In the genomic region with DNA sequence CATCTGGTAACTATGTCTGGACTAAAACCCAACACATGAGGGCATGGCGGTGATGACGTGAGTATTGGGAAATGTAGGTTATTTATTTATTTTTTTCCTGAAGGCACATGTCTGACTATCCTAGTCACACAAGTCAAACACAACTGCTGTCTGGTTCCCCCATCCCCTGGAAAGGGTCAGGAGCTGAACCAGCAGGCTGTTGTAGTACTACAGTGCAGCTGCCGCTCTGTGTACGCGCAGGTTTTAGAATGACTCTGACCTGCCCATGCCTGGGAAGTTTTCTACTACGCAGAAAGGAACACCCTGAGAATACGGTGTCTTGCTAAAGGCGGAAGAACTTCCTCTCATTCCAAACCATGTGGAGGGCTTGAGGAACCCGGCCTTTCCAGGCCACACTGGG, we compare ENCODE assay signal across 8 cellular contexts. TPM values are rescaled to one million over a fixed set of nuclear protein-coding genes. Genes with fewer than 3 reads are reported as not detected.
A peak's percentile ranks its signal among the peaks of the same experiment; 100 is the strongest.
DNase-seq lines count a peak whose midpoint lies in the region; ATAC-seq and TF ChIP-seq lines count a peak whose summit lies in the region.

No MANE protein-coding gene starts in this region.

- intact Hi-C loops in naive thymus-derived CD4-positive, alpha-beta T cell (cut with micrococcal nuclease): loop anchor here (1.0 to 10.0 kb wide), 12 partner anchors 53 to 1568 kb away; a partner anchor contains a TSS
- intact Hi-C loops in thyroid gland (cut with DNase I): loop anchor here (5.0 kb wide), 1 partner anchor 518 kb away; no protein-coding TSS in a partner anchor

- H3K4me3 ChIP-seq in AG04450 (ENCODE audit: low read depth, low read length) (peak overlapping the region; percentile 78), epithelial cell of proximal tubule (ENCODE audit: low read depth, low read length) (peak overlapping the region; percentile 69), thyroid gland (replicated peaks in 1 of 3) (peak overlapping the region; percentile 7 to 74 (median 69))
- H3K4me3 ChIP-seq in naive thymus-derived CD4-positive, alpha-beta T cell (ENCODE audit: low read length): peak overlapping the region; percentile 73

- TF ChIP-seq CTCF in AG04450 (IDR thresholded peaks at IDR 0.05; ENCODE audit: low read depth, low read length) (no peak), epithelial cell of proximal tubule (conservative IDR thresholded peaks at IDR 0.05; ENCODE audit: low read depth, low read length) (no peak), thyroid gland (IDR thresholded peaks at IDR 0.05) (no peak)

- H3K4me1 Mint-ChIP-seq in naive thymus-derived CD4-positive, alpha-beta T cell: peaks cover 26 to 59% (median 53%) of the 10 kb centered on the region in 7 donors

- CTCF ChIA-PET in AG04450 (lab: Charles Lee): no interaction called here
- CTCF ChIA-PET in naive thymus-derived CD4-positive, alpha-beta T cell (lab: Charles Lee): no interaction called here

- H3K27ac ChIP-seq in AG04450 (ENCODE audit: low read depth, low read length): peak overlapping the region; percentile 89
- peak overlapping the region; percentile 82 for H3K27ac ChIP-seq in naive thymus-derived CD4-positive, alpha-beta T cell (ENCODE audit: low read depth, low read length)
- peak overlapping the region; percentile 53 to 84 (median 69) for H3K27ac ChIP-seq in thyroid gland

- WGBS in thyroid gland, 2 donors: 31% methylated on average over 9 of the region's 9 CpGs

- no peak for TF ChIP-seq POLR2A in thyroid gland (IDR thresholded peaks at IDR 0.05)

- H3K4me3 Mint-ChIP-seq in naive thymus-derived CD4-positive, alpha-beta T cell: peak overlapping the region; percentile 88 to 94 (median 90)

- peak overlapping the region; percentile 74 to 96 (median 87) for H3K27ac Mint-ChIP-seq in naive thymus-derived CD4-positive, alpha-beta T cell

- H3K36me3 ChIP-seq in naive thymus-derived CD4-positive, alpha-beta T cell (ENCODE audit: control insufficient read depth in 2 of 3, insufficient read depth in 3 of 3, low read length in 3 of 3): no peaks in the 10 kb centered on the region
- H3K36me3 ChIP-seq in thyroid gland: no peaks in the 10 kb centered on the region

- POLR2A ChIA-PET in AG04450 (lab: Yijun Ruan, JAX): no interaction called here
- POLR2A ChIA-PET in naive thymus-derived CD4-positive, alpha-beta T cell (lab: Charles Lee): interaction anchor here (0.6 kb wide), 1 partner anchor 10 kb away, joined by 3 read pairs; no protein-coding TSS in a partner anchor

- H3K36me3 Mint-ChIP-seq in naive thymus-derived CD4-positive, alpha-beta T cell: no peaks in the 10 kb centered on the region

- ATAC-seq in GM18517 (IDR thresholded peaks at IDR 0.05; ENCODE audit: unreplicated experiment) (peak; percentile 33), HG02981 (IDR thresholded peaks at IDR 0.05; ENCODE audit: unreplicated experiment) (peak; percentile 29)
- ATAC-seq in naive thymus-derived CD4-positive, alpha-beta T cell: peak; percentile 21

- peaks cover 6 to 7% of the 10 kb centered on the region in 2 donors for H3K4me1 ChIP-seq in naive thymus-derived CD4-positive, alpha-beta T cell (ENCODE audit: control insufficient read depth in 2 of 2, insufficient read depth in 2 of 2, low read length in 2 of 2)
- H3K4me1 ChIP-seq in thyroid gland: peaks cover 4 to 15% of the 10 kb centered on the region in 2 donors

- H3K27me3 Mint-ChIP-seq in naive thymus-derived CD4-positive, alpha-beta T cell: no peaks in the 10 kb centered on the region

- no peaks in the 10 kb centered on the region for H3K9me3 Mint-ChIP-seq in naive thymus-derived CD4-positive, alpha-beta T cell

- H3K9me3 ChIP-seq in AG04450 (ENCODE audit: control insufficient read depth, insufficient read depth, low read length): no peaks in the 10 kb centered on the region
- H3K9me3 ChIP-seq in naive thymus-derived CD4-positive, alpha-beta T cell (ENCODE audit: control insufficient read depth in 2 of 3, low read length in 3 of 3): no peaks in the 10 kb centered on the region
- H3K9me3 ChIP-seq in thyroid gland: no peaks in the 10 kb centered on the region

- DNase-seq in AG04450 (ENCODE audit: low read depth, low spot score): peak; percentile 56
- DNase-seq in NCI-H446 (lab: John Stamatoyannopoulos, UW): peak; percentile 11 to 41
- peak; percentile 29 to 42 for DNase-seq in activated CD4-positive, alpha-beta T cell treated with anti-CD3 and anti-CD28 coated beads, Interleukin-2, amount 50 U/mL, for 24 hours (ENCODE audit: low read depth in 1 of 2, low spot score in 1 of 2)
- DNase-seq in epithelial cell of proximal tubule (ENCODE audit: low read depth): peak; percentile 58
- peak in 4 of 9 donors; percentile 11 to 47 (median 36) for DNase-seq in naive thymus-derived CD4-positive, alpha-beta T cell
- DNase-seq in thyroid gland: peak; percentile 42 to 48

- H3K27me3 ChIP-seq in AG04450 (ENCODE audit: control insufficient read depth, insufficient read depth, low read length) (no peaks in the 10 kb centered on the region), thyroid gland (no peaks in the 10 kb centered on the region)
- H3K27me3 ChIP-seq in naive thymus-derived CD4-positive, alpha-beta T cell (ENCODE audit: control insufficient read depth in 2 of 2, insufficient read depth in 2 of 2, low read length in 2 of 2): no peaks in the 10 kb centered on the region

RNA-seq across cellular contexts. Expression of a gene that starts 1.2 kb away (rescaled TPM):
- 14.7 and 18.8 TPM in 2 replicates for polyA plus RNA-seq in AG04450 (2011; rRNA removed)
- 28.7 and 35.0 TPM in 2 replicates for polyA minus RNA-seq in AG04450 (2011; rRNA and poly(A)+ RNA removed)
- total RNA-seq in epithelial cell of proximal tubule (41.5 and 48.5 TPM in 2 replicates), thyroid gland (10 to 100 TPM; 12.9 to 31.2 (median 22.5) TPM)
- 10 to 100 TPM; 12.2 to 63.8 (median 28.2) TPM for total RNA-seq in naive thymus-derived CD4-positive, alpha-beta T cell
- 1 to 10 TPM; 4.9 to 5.8 TPM for polyA plus RNA-seq in naive thymus-derived CD4-positive, alpha-beta T cell
